22 cellular contexts compared by ENCODE assay signal in the genomic region with DNA sequence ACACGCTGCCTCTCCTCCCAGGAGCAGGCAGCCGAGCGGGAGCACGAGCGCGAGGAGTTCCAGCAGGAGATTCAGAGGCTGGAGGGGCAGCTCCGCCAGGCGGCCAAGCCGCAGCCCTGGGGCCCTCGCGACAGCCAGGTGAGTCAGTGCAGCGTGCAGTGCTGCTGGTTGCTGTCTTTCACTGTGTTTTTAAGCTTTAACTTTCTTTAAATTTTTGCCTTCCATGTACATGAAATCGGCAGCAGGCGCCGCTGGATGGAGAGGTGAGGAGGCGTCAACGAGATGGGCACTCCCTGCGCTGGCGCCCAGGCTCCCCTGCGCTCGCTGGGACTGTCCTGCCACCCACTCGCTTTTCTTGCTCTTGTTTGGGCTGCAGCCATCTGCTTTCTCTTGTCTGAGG.
A peak's percentile ranks its signal among the peaks of the same experiment; 100 is the strongest.
DNase-seq lines count a peak whose midpoint lies in the region; ATAC-seq, FAIRE-seq and TF ChIP-seq lines count a peak whose summit lies in the region.
"Had no signal": no experiment of that assay in that cellular context is flagged by ENCODE, and none has a peak within 500 bp of the region (broad histone marks: within the 10 kb centered on the region; RNA-seq: fewer than 3 reads in every experiment).

No MANE protein-coding gene starts in this region.

- H3K4me3 Mint-ChIP-seq in chondrocyte (ENCODE audit: unreplicated experiment) = no peak overlapping the region
- H3K4me3 Mint-ChIP-seq: CD4-positive, alpha-beta T cell had no signal

- no peaks in the 10 kb centered on the region for H3K79me2 ChIP-seq in osteoblast (ENCODE audit: insufficient read depth, low read length)

- H3K4me1 ChIP-seq in right atrium auricular region (peaks cover 0 to 7% of the 10 kb centered on the region in 2 donors), osteoblast (ENCODE audit: insufficient read depth, low read length) (peaks cover 14% of the 10 kb centered on the region), aorta (ENCODE audit: control insufficient read depth in 1 of 2, insufficient read depth in 2 of 2, low read length in 2 of 2) (no peaks in the 10 kb centered on the region)
- H3K4me1 ChIP-seq: A549, Caco-2 had no signal

- no peak overlapping the region for H3K4me2 ChIP-seq in osteoblast (ENCODE audit: insufficient read depth, low read length)
- H3K4me2 ChIP-seq: A549 had no signal

- H3K4me3 ChIP-seq in right atrium auricular region (no peak overlapping the region), osteoblast (ENCODE audit: insufficient read depth, low read length) (no peak overlapping the region), aorta (ENCODE audit: low read length in 2 of 2) (no peak overlapping the region)
- H3K4me3 ChIP-seq: A549, GM23248 had no signal

- H2AFZ ChIP-seq in osteoblast (ENCODE audit: low read length) = no peak overlapping the region
- H2AFZ ChIP-seq: GM23248 had no signal

- ATAC-seq in Right ventricle myocardium inferior (no peak), aorta (ENCODE audit: low FRiP score) (no peak)
- ATAC-seq: A549 had no signal

- no peaks in the 10 kb centered on the region for H3K4me1 Mint-ChIP-seq in chondrocyte (ENCODE audit: low read depth)

- no peak overlapping the region for H3K27ac Mint-ChIP-seq in chondrocyte (ENCODE audit: unreplicated experiment)
- H3K27ac Mint-ChIP-seq: CD4-positive, alpha-beta T cell had no signal

- no peaks in the 10 kb centered on the region for H3K27me3 Mint-ChIP-seq in chondrocyte (ENCODE audit: low read depth)
- H3K27me3 Mint-ChIP-seq: CD4-positive, alpha-beta T cell had no signal

- H3K36me3 Mint-ChIP-seq in chondrocyte (ENCODE audit: low read depth) = peaks cover 29% of the 10 kb centered on the region

- intact Hi-C loops in Right ventricle myocardium inferior (cut with DNase I) = no loop called here
- intact Hi-C loops in aorta (cut with DNase I) = no loop called here

- H4K20me1 ChIP-seq in osteoblast (ENCODE audit: insufficient read depth, low read length) = peaks cover 9% of the 10 kb centered on the region

- TF ChIP-seq CTCF in right atrium auricular region (IDR thresholded peaks at IDR 0.05) (no peak), chondrocyte (IDR thresholded peaks at IDR 0.05) (no peak), osteoblast (IDR thresholded peaks at IDR 0.05; ENCODE audit: extremely low read depth, low read depth, low read length) (no peak), D721Med (IDR thresholded peaks at IDR 0.05; ENCODE audit: insufficient read depth, missing control alignments) (no peak)

- H3K9me3 ChIP-seq in right atrium auricular region (no peaks in the 10 kb centered on the region), osteoblast (ENCODE audit: low read depth, low read length) (no peaks in the 10 kb centered on the region), aorta (ENCODE audit: control insufficient read depth, low read length) (no peaks in the 10 kb centered on the region)
- H3K9me3 ChIP-seq: A549, Caco-2 had no signal

- H3K9me3 Mint-ChIP-seq in chondrocyte (ENCODE audit: low read depth) = no peaks in the 10 kb centered on the region
- H3K9me3 Mint-ChIP-seq: CD4-positive, alpha-beta T cell had no signal

- H3K27ac ChIP-seq in right atrium auricular region (no peak overlapping the region), osteoblast (ENCODE audit: low read depth, low read length) (no peak overlapping the region), aorta (ENCODE audit: low read depth in 1 of 2, low read length in 2 of 2) (no peak overlapping the region)
- H3K27ac ChIP-seq: 22Rv1, A549, C4-2B, GM23248, HL-60 had no signal

- FAIRE-seq in D721Med (lab: Jason Lieb, UNC) = no peak
- FAIRE-seq: A549, GM12891, GM18507 had no signal

- peaks cover 74% of the 10 kb centered on the region for H3K36me3 ChIP-seq in right atrium auricular region
- H3K36me3 ChIP-seq in osteoblast (ENCODE audit: insufficient read depth, low read length) = peaks cover 49% of the 10 kb centered on the region
- no peaks in the 10 kb centered on the region for H3K36me3 ChIP-seq in aorta (ENCODE audit: control insufficient read depth in 1 of 2, insufficient read depth in 2 of 2, low read length in 1 of 2)

- no peaks in the 10 kb centered on the region for H3K27me3 ChIP-seq in right atrium auricular region
- no peaks in the 10 kb centered on the region for H3K27me3 ChIP-seq in osteoblast (ENCODE audit: insufficient read depth, low read length)
- H3K27me3 ChIP-seq in aorta (ENCODE audit: control insufficient read depth in 1 of 2, insufficient read depth in 2 of 2, low read length in 1 of 2) = no peaks in the 10 kb centered on the region

- WGBS in aorta, 2 donors = 94 to 97% methylated on average over 22 of the region's 22 CpGs

- DNase-seq in Right ventricle myocardium inferior (ENCODE audit: missing footprints) (peak; percentile 60), right atrium auricular region (ENCODE audit: low spot score) (no peak), chondrocyte (ENCODE audit: low spot score) (peak; percentile 56), osteoblast (ENCODE audit: insufficient read length, low spot score, missing footprints) (peak; percentile 27), aorta (peak; percentile 22 to 68), D341Med (ENCODE audit: low spot score) (no peak), D721Med (ENCODE audit: insufficient read length, low spot score) (no peak)
- DNase-seq: AML-193; Caco-2; CD4-positive, alpha-beta T cell; DMS 273 treated with DMSO at 0.1 percent for 48 hours; DMS53; DND-41; EL; GM23248; HCEC 1CT had no signal

Comparison
In these comparisons a context has a peak if more than half of its experiments do, and no peak if none do; other contexts are left out.
1. DNase-seq: peak in Right ventricle myocardium inferior (single experiment), chondrocyte (single experiment), osteoblast (single experiment) and aorta (2 of 2); none in right atrium auricular region (single experiment), D341Med (single experiment) and D721Med (single experiment).